29 cellular contexts compared by ENCODE assay signal in the genomic region with DNA sequence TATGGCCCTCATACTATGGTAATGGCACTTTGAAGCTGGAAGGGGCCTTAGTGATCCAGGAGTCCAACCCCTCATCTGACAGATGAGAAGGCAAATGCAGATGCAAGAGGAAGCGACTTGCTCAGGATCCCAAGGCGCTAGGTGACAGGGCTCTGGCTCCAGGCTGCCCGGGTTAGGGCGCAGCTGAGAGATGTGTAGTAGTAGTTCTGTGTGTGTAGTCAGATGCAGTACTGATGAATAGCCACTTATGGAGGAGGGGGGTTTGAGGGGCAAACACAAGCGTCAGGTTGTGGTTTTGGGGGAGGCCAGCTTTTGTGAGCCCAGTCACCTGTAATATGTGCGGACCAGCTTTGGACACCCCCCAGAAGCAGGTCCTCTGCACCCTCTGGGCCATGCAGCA. TPM values are rescaled to one million over a fixed set of nuclear protein-coding genes. Genes with fewer than 3 reads are reported as not detected.
"Had no signal": no experiment of that assay in that cellular context is flagged by ENCODE, and none has a peak within 500 bp of the region (broad histone marks: within the 10 kb centered on the region; RNA-seq: fewer than 3 reads in every experiment).

No MANE protein-coding gene starts in this region.

- H3K27ac Mint-ChIP-seq: activated CD4-positive, alpha-beta memory T cell treated with anti-CD3 and anti-CD28 coated beads for 36 hours; activated CD4-positive, alpha-beta T cell treated with anti-CD3 and anti-CD28 coated beads, Interleukin-2, amount 10 ng/mL, durations not matched to agents 7 days and 5 days; activated naive CD4-positive, alpha-beta T cell treated with anti-CD3 and anti-CD28 coated beads for 36 hours; activated naive CD8-positive, alpha-beta T cell had no signal

- H3K27ac ChIP-seq: KMS-11, Peyer's patch, RWPE1, SJCRH30, VCaP had no signal

- H3K4me3 ChIP-seq: Peyer's patch, SJCRH30 had no signal

- H3K4me3 Mint-ChIP-seq: activated CD4-positive, alpha-beta memory T cell treated with anti-CD3 and anti-CD28 coated beads for 36 hours; activated CD4-positive, alpha-beta T cell treated with anti-CD3 and anti-CD28 coated beads, Interleukin-2, amount 10 ng/mL, durations not matched to agents 7 days and 5 days; activated naive CD4-positive, alpha-beta T cell treated with anti-CD3 and anti-CD28 coated beads for 36 hours; activated naive CD8-positive, alpha-beta T cell; activated T-cell treated with anti-CD3 and anti-CD28 coated beads, Interleukin-2, amount 50 U/mL, for 4 hours had no signal

- FAIRE-seq: astrocyte had no signal

- H3K4me2 ChIP-seq: KMS-11, SK-N-SH had no signal

- H3K27me3 ChIP-seq: Peyer's patch, SJCRH30 had no signal

- DNase-seq: activated CD4-positive, alpha-beta memory T cell treated with anti-CD3 and anti-CD28 coated beads for 36 hours; activated CD4-positive, alpha-beta T cell treated with anti-CD3 and anti-CD28 coated beads, Interleukin-2, amount 10 ng/mL, durations not matched to agents 7 days and 5 days; activated CD4-positive, CD25-positive, alpha-beta regulatory T cell; activated CD8-positive, alpha-beta memory T cell treated with anti-CD3 and anti-CD28 coated beads for 24 hours; activated gamma-delta T cell; activated naive CD4-positive, alpha-beta T cell treated with anti-CD3 and anti-CD28 coated beads for 36 hours; activated T-cell treated with anti-CD3 and anti-CD28 coated beads, Interleukin-2, amount 50 U/mL, for 4 hours; amygdala; MV-4-11; NCI-H1092 treated with DMSO at 0.1 percent for 48 hours; NCI-H1417 treated with DMSO at 0.1 percent for 48 hours; NCI-H1694; NCI-H2029; NCI-H2107; NCI-H510A treated with DMSO at 0.1 percent for 48 hours; NCI-H69; NK-92 treated with Interleukin-12 subunit alpha and Interleukin-12 subunit beta, amount 100 ng/mL, for 24 hours; Peyer's patch; Right ventricle myocardium superior; SJCRH30; SK-N-SH; T-helper 1 cell had no signal

- H3K9ac ChIP-seq: KMS-11, SK-N-SH had no signal

- H3K36me3 ChIP-seq: Peyer's patch, SJCRH30 had no signal

- H3K9me3 ChIP-seq: Peyer's patch, SJCRH30, SK-N-SH had no signal

- H3K4me1 ChIP-seq: SJCRH30 had no signal

- H3K9me3 Mint-ChIP-seq: activated CD4-positive, alpha-beta memory T cell treated with anti-CD3 and anti-CD28 coated beads for 36 hours; activated CD4-positive, alpha-beta T cell treated with anti-CD3 and anti-CD28 coated beads, Interleukin-2, amount 10 ng/mL, durations not matched to agents 7 days and 5 days; activated T-cell treated with anti-CD3 and anti-CD28 coated beads, Interleukin-2, amount 50 U/mL, for 4 hours had no signal

- ATAC-seq: activated T-cell treated with anti-CD3 and anti-CD28 coated beads, Interleukin-2, amount 50 U/mL, for 4 hours had no signal

- H3K36me3 Mint-ChIP-seq: activated naive CD8-positive, alpha-beta T cell had no signal

RNA-seq across cellular contexts. Expression of gene ADRA2A, which starts 4.8 kb away (rescaled TPM):
- total RNA-seq: activated CD4-positive, alpha-beta memory T cell treated with anti-CD3 and anti-CD28 coated beads for 36 hours; activated CD4-positive, alpha-beta T cell treated with anti-CD3 and anti-CD28 coated beads, Interleukin-2, amount 10 ng/mL, durations not matched to agents 7 days and 5 days; activated naive CD4-positive, alpha-beta T cell treated with anti-CD3 and anti-CD28 coated beads for 36 hours; MCF 10A; T-helper 2 cell treated with Interferon-gamma antibody and Interleukin-4, amounts not matched to agents 100 ng/mL and 5 ng/mL, for 36 hours had no signal
